ENCODE assay signal across 8 cellular contexts in the genomic region with DNA sequence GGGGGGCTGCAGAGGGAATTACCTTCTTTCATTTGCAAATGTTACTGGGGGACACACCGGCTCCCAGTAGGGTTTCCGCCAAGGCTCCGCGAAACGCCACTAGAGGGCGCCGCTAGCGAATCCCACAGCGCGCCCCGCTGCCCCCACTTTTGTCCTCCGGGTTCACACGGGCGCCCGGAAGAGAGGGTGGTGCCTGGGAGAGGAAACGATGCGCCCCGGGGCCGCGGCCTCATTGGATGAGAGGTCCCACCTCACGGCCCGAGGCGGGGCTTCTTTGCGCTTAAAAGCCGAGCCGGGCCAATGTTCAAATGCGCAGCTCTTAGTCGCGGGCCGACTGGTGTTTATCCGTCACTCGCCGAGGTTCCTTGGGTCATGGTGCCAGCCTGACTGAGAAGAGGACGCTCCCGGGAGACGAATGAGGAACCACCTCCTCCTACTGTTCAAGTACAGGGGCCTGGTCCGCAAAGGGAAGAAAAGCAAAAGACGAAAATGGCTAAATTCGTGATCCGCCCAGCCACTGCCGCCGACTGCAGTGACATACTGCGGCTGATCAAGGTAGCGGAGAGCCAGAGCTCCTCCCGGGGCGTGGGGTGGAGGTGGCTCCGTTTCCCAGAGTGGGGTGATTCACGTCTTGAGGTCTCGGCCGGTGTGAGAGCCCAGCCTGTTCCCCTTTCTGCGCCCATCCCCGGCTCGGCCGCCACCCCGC. TPM values are rescaled to one million over a fixed set of nuclear protein-coding genes. Genes with fewer than 3 reads are reported as not detected.
DNase-seq lines count a peak whose midpoint lies in the region; ATAC-seq, FAIRE-seq and TF ChIP-seq lines count a peak whose summit lies in the region.

Gene SAT1, plus strand, starts transcription at position 311 of the 706 bp plus-strand sequence. Its CDS starts 179 bp downstream, at position 490.

- peak; percentile 85 for ATAC-seq in GM18909 (IDR thresholded peaks at IDR 0.05; ENCODE audit: poor library complexity, unreplicated experiment)
- ATAC-seq in HG03175 (IDR thresholded peaks at IDR 0.05; ENCODE audit: unreplicated experiment) = peak; percentile 84

- TF ChIP-seq CTCF in AG09309 (IDR thresholded peaks at IDR 0.05; ENCODE audit: control insufficient read depth, insufficient read depth, low read depth, low read length, missing control alignments) = peak; percentile 71
- TF ChIP-seq CTCF in WI38 (IDR thresholded peaks at IDR 0.05; ENCODE audit: low read depth, low read length) = peak; percentile 39; the same call in 1 of the 2 replicates
- peak; percentile 74 for TF ChIP-seq CTCF in bronchial epithelial cell (IDR thresholded peaks at IDR 0.05; ENCODE audit: insufficient read depth, low read length, severe bottlenecking)

- H3K27me3 ChIP-seq in bronchial epithelial cell (ENCODE audit: control insufficient read depth, insufficient read depth, low read length) = no peaks in the 10 kb centered on the region

- H3K4me3 ChIP-seq in AG09309 (ENCODE audit: control insufficient read depth, low read depth, low read length) (peak within 1 kb of the TSS; percentile 75), WI38 (ENCODE audit: low read depth, low read length) (peak within 1 kb of the TSS; percentile 72), bronchial epithelial cell (ENCODE audit: low read depth, low read length) (peak within 1 kb of the TSS; percentile 71)

- no peaks in the 10 kb centered on the region for H3K36me3 ChIP-seq in bronchial epithelial cell (ENCODE audit: control insufficient read depth, insufficient read depth, low read length)

- no peak for FAIRE-seq in bronchial epithelial cell (lab: Jason Lieb, UNC)

- DNase-seq in AG09309 (ENCODE audit: low read depth) (peak; percentile 72), NCI-H2227 treated with DMSO at 0.1 percent for 48 hours (lab: John Stamatoyannopoulos, UW) (peak; percentile 93), bronchial epithelial cell (ENCODE audit: low read depth) (peak; percentile 78), iPS-NIHi11 (ENCODE audit: low spot score) (peak; percentile 88), smooth muscle cell of the brain vasculature (ENCODE audit: low read depth, low spot score) (peak; percentile 80)

RNA-seq across cellular contexts. Expression of gene SAT1, which starts in this region (rescaled TPM):
- total RNA-seq in bronchial epithelial cell = 1,193 and 1,762 TPM in 2 replicates

Comparison
In these comparisons a context has a peak if more than half of its experiments do, and no peak if none do; other contexts are left out.
1. Peak in every context shown above with its lines: DNase-seq, ATAC-seq and H3K4me3 ChIP-seq.